ENCODE assay signal across 19 cellular contexts in genomic region chr13:40604135-40604534, GRCh38.
A peak's percentile ranks its signal among the peaks of the same experiment; 100 is the strongest.
DNase-seq lines count a peak whose midpoint lies in the region; ATAC-seq and TF ChIP-seq lines count a peak whose summit lies in the region.
"Had no signal": no experiment of that assay in that cellular context is flagged by ENCODE, and none has a peak within 500 bp of the region (broad histone marks: within the 10 kb centered on the region; RNA-seq: fewer than 3 reads in every experiment).

No MANE protein-coding gene starts in this region.

- no peak for TF ChIP-seq POLR2A in erythroblast (IDR thresholded peaks at IDR 0.05; ENCODE audit: low read length)

- H3K27me3 Mint-ChIP-seq in activated CD4-positive, alpha-beta memory T cell treated with anti-CD3 and anti-CD28 coated beads for 36 hours, result no peaks in the 10 kb centered on the region
- no peaks in the 10 kb centered on the region for H3K27me3 Mint-ChIP-seq in activated CD4-positive, alpha-beta memory T cell treated with anti-CD3 and anti-CD28 coated beads, Interleukin-2, amount 10 ng/mL, durations not matched to agents 7 days and 5 days
- H3K27me3 Mint-ChIP-seq in CD8-positive, alpha-beta T cell (ENCODE audit: low read depth), result no peaks in the 10 kb centered on the region
- H3K27me3 Mint-ChIP-seq in WTC11 (ENCODE audit: low read depth) (no peaks in the 10 kb centered on the region), naive B cell (no peaks in the 10 kb centered on the region)
- no peaks in the 10 kb centered on the region for H3K27me3 Mint-ChIP-seq in activated T-helper 1 cell treated with anti-CD3 and anti-CD28 coated beads, Interleukin-12 subunit alpha, Interleukin-12 subunit beta, Interleukin-2, Interleukin-4 antibody, amounts not matched to agents 30 ng/mL and 10 ng/mL and 1 ng/mL, durations not matched to agents 14 hours and 24 hours and 36 hours (ENCODE audit: insufficient read depth)
- H3K27me3 Mint-ChIP-seq: IgD-negative memory B cell had no signal

- no peak for ATAC-seq in CD8-positive, alpha-beta T cell
- ATAC-seq in WTC11 (no peak), naive B cell (ENCODE audit: low read depth in 2 of 2) (no peak)

- H3K4me3 Mint-ChIP-seq in activated CD4-positive, alpha-beta memory T cell treated with anti-CD3 and anti-CD28 coated beads for 36 hours, result no peak overlapping the region
- H3K4me3 Mint-ChIP-seq in activated CD4-positive, alpha-beta memory T cell treated with anti-CD3 and anti-CD28 coated beads, Interleukin-2, amount 10 ng/mL, durations not matched to agents 7 days and 5 days, result no peak overlapping the region
- no peak overlapping the region for H3K4me3 Mint-ChIP-seq in CD8-positive, alpha-beta T cell
- H3K4me3 Mint-ChIP-seq in WTC11, result no peak overlapping the region
- peak overlapping the region in 5 of 8 donors; percentile 7 to 45 (median 27) for H3K4me3 Mint-ChIP-seq in naive B cell
- H3K4me3 Mint-ChIP-seq in activated T-helper 1 cell treated with anti-CD3 and anti-CD28 coated beads, Interleukin-12 subunit alpha, Interleukin-12 subunit beta, Interleukin-2, Interleukin-4 antibody, amounts not matched to agents 30 ng/mL and 10 ng/mL and 1 ng/mL, durations not matched to agents 14 hours and 24 hours and 36 hours, result no peak overlapping the region
- H3K4me3 Mint-ChIP-seq: H9, IgD-negative memory B cell had no signal

- H3K4me1 ChIP-seq in CD8-positive, alpha-beta T cell (ENCODE audit: insufficient read depth, low read length), result peaks cover 91% of the 10 kb centered on the region

- no peak overlapping the region for H3K27ac ChIP-seq in CD8-positive, alpha-beta T cell (ENCODE audit: low read depth, low read length)

- no peaks in the 10 kb centered on the region for H3K9me3 ChIP-seq in CD8-positive, alpha-beta T cell (ENCODE audit: low read length)

- DNase-seq in activated CD4-positive, alpha-beta memory T cell treated with anti-CD3 and anti-CD28 coated beads for 36 hours, result no peak
- no peak for DNase-seq in activated CD4-positive, alpha-beta memory T cell treated with anti-CD3 and anti-CD28 coated beads, Interleukin-2, amount 10 ng/mL, durations not matched to agents 7 days and 5 days
- DNase-seq in CD8-positive, alpha-beta T cell, result no peak
- no peak for DNase-seq in WTC11 (ENCODE audit: low spot score)
- DNase-seq in naive B cell, result no peak
- no peak for DNase-seq in DMS114 treated with DMSO at 0.1 percent for 48 hours (lab: John Stamatoyannopoulos, UW; ENCODE audit: unreplicated experiment)
- no peak for DNase-seq in activated T-helper 1 cell treated with anti-CD3 and anti-CD28 coated beads, Interleukin-12 subunit alpha, Interleukin-12 subunit beta, Interleukin-2, Interleukin-4 antibody, amounts not matched to agents 30 ng/mL and 10 ng/mL and 1 ng/mL, durations not matched to agents 14 hours and 24 hours and 36 hours (ENCODE audit: low spot score)
- DNase-seq in erythroblast (lab: John Stamatoyannopoulos, UW), result no peak
- DNase-seq: 8988T, DND-41, GDM1, H9, NCI-H1105 treated with DMSO at 0.1 percent for 48 hours, NCI-H1694 treated with DMSO at 0.1 percent for 48 hours, NCI-H2107, NCI-H2227 treated with DMSO at 0.1 percent for 48 hours, NCI-H524, SHP77 had no signal

- no peaks in the 10 kb centered on the region for H3K27me3 ChIP-seq in CD8-positive, alpha-beta T cell (ENCODE audit: insufficient read depth, low read length)

- CTCF ChIA-PET in activated CD4-positive, alpha-beta memory T cell treated with anti-CD3 and anti-CD28 coated beads for 36 hours (lab: Charles Lee), result no interaction called here
- CTCF ChIA-PET in activated CD4-positive, alpha-beta memory T cell treated with anti-CD3 and anti-CD28 coated beads, Interleukin-2, amount 10 ng/mL, durations not matched to agents 7 days and 5 days (lab: Charles Lee), result interaction anchor here (1.4 kb wide), 1 partner anchor 10 kb away, joined by 3 read pairs; no protein-coding TSS in a partner anchor
- CTCF ChIA-PET in CD8-positive, alpha-beta T cell (lab: Charles Lee), result interaction anchor here (0.7 kb wide), 1 partner anchor 10 kb away, joined by 3 read pairs; no protein-coding TSS in a partner anchor
- CTCF ChIA-PET in WTC11 (lab: Charles Lee), result no interaction called here

- H3K9me3 Mint-ChIP-seq in activated CD4-positive, alpha-beta memory T cell treated with anti-CD3 and anti-CD28 coated beads for 36 hours, result peaks cover 2% of the 10 kb centered on the region
- H3K9me3 Mint-ChIP-seq in activated CD4-positive, alpha-beta memory T cell treated with anti-CD3 and anti-CD28 coated beads, Interleukin-2, amount 10 ng/mL, durations not matched to agents 7 days and 5 days, result peaks cover 6% of the 10 kb centered on the region
- H3K9me3 Mint-ChIP-seq in CD8-positive, alpha-beta T cell, result no peaks in the 10 kb centered on the region
- H3K9me3 Mint-ChIP-seq in WTC11, result peaks cover 7% of the 10 kb centered on the region
- no peaks in the 10 kb centered on the region for H3K9me3 Mint-ChIP-seq in naive B cell
- H3K9me3 Mint-ChIP-seq in activated T-helper 1 cell treated with anti-CD3 and anti-CD28 coated beads, Interleukin-12 subunit alpha, Interleukin-12 subunit beta, Interleukin-2, Interleukin-4 antibody, amounts not matched to agents 30 ng/mL and 10 ng/mL and 1 ng/mL, durations not matched to agents 14 hours and 24 hours and 36 hours, result peaks cover 3% of the 10 kb centered on the region
- H3K9me3 Mint-ChIP-seq: H9, IgD-negative memory B cell had no signal

- no peak overlapping the region for H3K4me3 ChIP-seq in CD8-positive, alpha-beta T cell (ENCODE audit: low read depth, low read length)

- peak overlapping the region; percentile 34 for H3K27ac Mint-ChIP-seq in activated CD4-positive, alpha-beta memory T cell treated with anti-CD3 and anti-CD28 coated beads for 36 hours
- no peak overlapping the region for H3K27ac Mint-ChIP-seq in activated CD4-positive, alpha-beta memory T cell treated with anti-CD3 and anti-CD28 coated beads, Interleukin-2, amount 10 ng/mL, durations not matched to agents 7 days and 5 days
- H3K27ac Mint-ChIP-seq in CD8-positive, alpha-beta T cell, result peak overlapping the region; percentile 60
- H3K27ac Mint-ChIP-seq in WTC11 (peak overlapping the region; percentile 1; the same call in 1 of the 2 replicates), naive B cell (peak overlapping the region in 5 of 6 donors; percentile 29 to 75 (median 48))
- no peak overlapping the region for H3K27ac Mint-ChIP-seq in activated T-helper 1 cell treated with anti-CD3 and anti-CD28 coated beads, Interleukin-12 subunit alpha, Interleukin-12 subunit beta, Interleukin-2, Interleukin-4 antibody, amounts not matched to agents 30 ng/mL and 10 ng/mL and 1 ng/mL, durations not matched to agents 14 hours and 24 hours and 36 hours
- H3K27ac Mint-ChIP-seq: IgD-negative memory B cell had no signal

- POLR2A ChIA-PET in activated CD4-positive, alpha-beta memory T cell treated with anti-CD3 and anti-CD28 coated beads for 36 hours (lab: Charles Lee), result interaction anchor here (1.2 kb wide), 1 partner anchor 61 kb away, joined by 3 read pairs; no protein-coding TSS in a partner anchor
- POLR2A ChIA-PET in activated CD4-positive, alpha-beta memory T cell treated with anti-CD3 and anti-CD28 coated beads, Interleukin-2, amount 10 ng/mL, durations not matched to agents 7 days and 5 days (lab: Charles Lee), result interaction anchor here (1.9 to 2.1 kb wide), 2 partner anchors 9 to 62 kb away, joined by 4 to 7 read pairs; no protein-coding TSS in a partner anchor
- POLR2A ChIA-PET in CD8-positive, alpha-beta T cell (lab: Charles Lee), result no interaction called here
- POLR2A ChIA-PET in WTC11 (lab: Charles Lee), result no interaction called here

- TF ChIP-seq CTCF in CD8-positive, alpha-beta T cell (IDR thresholded peaks at IDR 0.05), result no peak
- no peak for TF ChIP-seq CTCF in WTC11 (IDR thresholded peaks at IDR 0.05)

- intact Hi-C loops in activated CD4-positive, alpha-beta memory T cell treated with anti-CD3 and anti-CD28 coated beads for 36 hours (cut with micrococcal nuclease), result no loop called here
- intact Hi-C loops in CD8-positive, alpha-beta T cell (cut with DNase I, micrococcal nuclease), result no loop called here
- intact Hi-C loops in activated T-helper 1 cell treated with anti-CD3 and anti-CD28 coated beads, Interleukin-12 subunit alpha, Interleukin-12 subunit beta, Interleukin-2, Interleukin-4 antibody, amounts not matched to agents 30 ng/mL and 10 ng/mL and 1 ng/mL, durations not matched to agents 14 hours and 24 hours and 36 hours (cut with micrococcal nuclease), result no loop called here

- H3K4me1 Mint-ChIP-seq in activated CD4-positive, alpha-beta memory T cell treated with anti-CD3 and anti-CD28 coated beads for 36 hours (ENCODE audit: low read depth), result peaks cover 85% of the 10 kb centered on the region
- peaks cover 61% of the 10 kb centered on the region for H3K4me1 Mint-ChIP-seq in activated CD4-positive, alpha-beta memory T cell treated with anti-CD3 and anti-CD28 coated beads, Interleukin-2, amount 10 ng/mL, durations not matched to agents 7 days and 5 days
- peaks cover 90% of the 10 kb centered on the region for H3K4me1 Mint-ChIP-seq in CD8-positive, alpha-beta T cell (ENCODE audit: low read depth)
- H3K4me1 Mint-ChIP-seq in WTC11 (peaks cover 67% of the 10 kb centered on the region), naive B cell (peaks cover 70 to 92% (median 78%) of the 10 kb centered on the region in 3 donors)
- peaks cover 65% of the 10 kb centered on the region for H3K4me1 Mint-ChIP-seq in activated T-helper 1 cell treated with anti-CD3 and anti-CD28 coated beads, Interleukin-12 subunit alpha, Interleukin-12 subunit beta, Interleukin-2, Interleukin-4 antibody, amounts not matched to agents 30 ng/mL and 10 ng/mL and 1 ng/mL, durations not matched to agents 14 hours and 24 hours and 36 hours (ENCODE audit: low read depth)

- peaks cover 4% of the 10 kb centered on the region for H3K36me3 ChIP-seq in CD8-positive, alpha-beta T cell (ENCODE audit: insufficient read depth, low read length)

- peaks cover 12% of the 10 kb centered on the region for H3K36me3 Mint-ChIP-seq in activated CD4-positive, alpha-beta memory T cell treated with anti-CD3 and anti-CD28 coated beads for 36 hours
- H3K36me3 Mint-ChIP-seq in activated CD4-positive, alpha-beta memory T cell treated with anti-CD3 and anti-CD28 coated beads, Interleukin-2, amount 10 ng/mL, durations not matched to agents 7 days and 5 days (ENCODE audit: low read depth), result peaks cover 28% of the 10 kb centered on the region
- peaks cover 14% of the 10 kb centered on the region for H3K36me3 Mint-ChIP-seq in CD8-positive, alpha-beta T cell
- H3K36me3 Mint-ChIP-seq in WTC11, result peaks cover 7% of the 10 kb centered on the region
- H3K36me3 Mint-ChIP-seq in naive B cell, result peaks cover 0 to 21% of the 10 kb centered on the region in 2 donors
- H3K36me3 Mint-ChIP-seq in activated T-helper 1 cell treated with anti-CD3 and anti-CD28 coated beads, Interleukin-12 subunit alpha, Interleukin-12 subunit beta, Interleukin-2, Interleukin-4 antibody, amounts not matched to agents 30 ng/mL and 10 ng/mL and 1 ng/mL, durations not matched to agents 14 hours and 24 hours and 36 hours (ENCODE audit: low read depth), result peaks cover 31% of the 10 kb centered on the region

TF ChIP-seq in WTC11, 78 proteins besides CTCF, POLR2A, EP300 and RAD21 (continues in another document):
- TF ChIP-seq CREM (CRISPR knock-in tag; IDR thresholded peaks at IDR 0.05) (no peak), ATF1 (CRISPR knock-in tag; IDR thresholded peaks at IDR 0.05) (no peak), FOXK1 (CRISPR knock-in tag; IDR thresholded peaks at IDR 0.05) (no peak), HMGA2 (CRISPR knock-in tag; IDR thresholded peaks at IDR 0.05) (no peak), NR2C2 (CRISPR knock-in tag; IDR thresholded peaks at IDR 0.05) (no peak)

Comparison
In these comparisons a context has a peak if more than half of its experiments do, and no peak if none do; other contexts are left out.
1. H3K27ac Mint-ChIP-seq: peak in activated CD4-positive, alpha-beta memory T cell treated with anti-CD3 and anti-CD28 coated beads for 36 hours (single experiment), CD8-positive, alpha-beta T cell (single experiment), WTC11 (single experiment) and naive B cell (5 of 6); none in activated CD4-positive, alpha-beta memory T cell treated with anti-CD3 and anti-CD28 coated beads, Interleukin-2, amount 10 ng/mL, durations not matched to agents 7 days and 5 days (single experiment) and activated T-helper 1 cell treated with anti-CD3 and anti-CD28 coated beads, Interleukin-12 subunit alpha, Interleukin-12 subunit beta, Interleukin-2, Interleukin-4 antibody, amounts not matched to agents 30 ng/mL and 10 ng/mL and 1 ng/mL, durations not matched to agents 14 hours and 24 hours and 36 hours (single experiment).
2. CTCF ChIA-PET loops: an anchor here in activated CD4-positive, alpha-beta memory T cell treated with anti-CD3 and anti-CD28 coated beads, Interleukin-2, amount 10 ng/mL, durations not matched to agents 7 days and 5 days (1.4 kb wide) and CD8-positive, alpha-beta T cell (0.7 kb wide); none called in activated CD4-positive, alpha-beta memory T cell treated with anti-CD3 and anti-CD28 coated beads for 36 hours and WTC11.
3. H3K4me3 Mint-ChIP-seq: peak in naive B cell (5 of 8); none in activated CD4-positive, alpha-beta memory T cell treated with anti-CD3 and anti-CD28 coated beads for 36 hours (single experiment), activated CD4-positive, alpha-beta memory T cell treated with anti-CD3 and anti-CD28 coated beads, Interleukin-2, amount 10 ng/mL, durations not matched to agents 7 days and 5 days (single experiment), CD8-positive, alpha-beta T cell (single experiment), WTC11 (single experiment) and activated T-helper 1 cell treated with anti-CD3 and anti-CD28 coated beads, Interleukin-12 subunit alpha, Interleukin-12 subunit beta, Interleukin-2, Interleukin-4 antibody, amounts not matched to agents 30 ng/mL and 10 ng/mL and 1 ng/mL, durations not matched to agents 14 hours and 24 hours and 36 hours (single experiment).
4. POLR2A ChIA-PET loops: an anchor here in activated CD4-positive, alpha-beta memory T cell treated with anti-CD3 and anti-CD28 coated beads for 36 hours (1.2 kb wide) and activated CD4-positive, alpha-beta memory T cell treated with anti-CD3 and anti-CD28 coated beads, Interleukin-2, amount 10 ng/mL, durations not matched to agents 7 days and 5 days (1.9 to 2.1 kb wide); none called in CD8-positive, alpha-beta T cell and WTC11.